ENCODE assay signal across 8 cellular contexts in genomic region chr4:145098675-145099037, GRCh38. TPM values are rescaled to one million over a fixed set of nuclear protein-coding genes. Genes with fewer than 3 reads are reported as not detected.
A peak's percentile ranks its signal among the peaks of the same experiment; 100 is the strongest.
DNase-seq lines count a peak whose midpoint lies in the region; ATAC-seq, FAIRE-seq and TF ChIP-seq lines count a peak whose summit lies in the region.

No MANE protein-coding gene starts in this region.

- no peaks in the 10 kb centered on the region for H3K27me3 ChIP-seq in osteoblast (ENCODE audit: insufficient read depth, low read length)

- peak overlapping the region; percentile 99 for H2AFZ ChIP-seq in osteoblast (ENCODE audit: low read length)

- peak overlapping the region; percentile 97 for H3K27ac ChIP-seq in osteoblast (ENCODE audit: low read depth, low read length)

- H3K4me3 ChIP-seq in osteoblast (ENCODE audit: insufficient read depth, low read length), result peak overlapping the region; percentile 92

- H3K4me2 ChIP-seq in osteoblast (ENCODE audit: insufficient read depth, low read length), result peak overlapping the region; percentile 87

- peaks cover 16% of the 10 kb centered on the region for H3K36me3 ChIP-seq in osteoblast (ENCODE audit: insufficient read depth, low read length)

- peaks cover 87% of the 10 kb centered on the region for H3K79me2 ChIP-seq in osteoblast (ENCODE audit: insufficient read depth, low read length)

- no peak for TF ChIP-seq CTCF in osteoblast (IDR thresholded peaks at IDR 0.05; ENCODE audit: extremely low read depth, low read depth, low read length)

- H4K20me1 ChIP-seq in osteoblast (ENCODE audit: insufficient read depth, low read length), result peaks cover 6% of the 10 kb centered on the region

- DNase-seq in activated CD4-positive, alpha-beta T cell treated with anti-CD3 and anti-CD28 coated beads for 1 hour, result peak; percentile 30
- no peak for DNase-seq in activated CD4-positive, alpha-beta T cell treated with anti-CD3 and anti-CD28 coated beads for 48 hours
- DNase-seq in NCI-H69 (lab: John Stamatoyannopoulos, UW) (peak; percentile 57), foreskin melanocyte (peak; percentile 36), osteoblast (ENCODE audit: insufficient read length, low spot score, missing footprints) (peak; percentile 50), urothelium cell line (ENCODE audit: low spot score) (peak; percentile 18)
- DNase-seq in activated T-helper 9 cell treated with anti-CD3 and anti-CD28 coated beads, Interleukin-2, amount 50 U/mL, for 16 hours (ENCODE audit: low read depth), result peak; percentile 24

- ATAC-seq in HG02884 (IDR thresholded peaks at IDR 0.05; ENCODE audit: unreplicated experiment), result peak; percentile 17

- FAIRE-seq in urothelium cell line (lab: Jason Lieb, UNC), result no peak

- peaks cover 26% of the 10 kb centered on the region for H3K4me1 ChIP-seq in osteoblast (ENCODE audit: insufficient read depth, low read length)

- H3K9me3 ChIP-seq in osteoblast (ENCODE audit: low read depth, low read length), result peaks cover 5% of the 10 kb centered on the region

RNA-seq across cellular contexts. Expression of gene ABCE1, which starts 0.5 kb away (rescaled TPM):
- total RNA-seq in osteoblast, result 80.7 and 90.5 TPM in 2 replicates

RNA-seq across cellular contexts. Expression of gene ANAPC10, which starts 0.7 kb away (rescaled TPM):
- total RNA-seq in osteoblast, result 22.8 and 23.9 TPM in 2 replicates
